In genomic region chr4:134320048-134320447, GRCh38 we compare ENCODE assay signal across 17 cellular contexts.
DNase-seq lines count a peak whose midpoint lies in the region; ATAC-seq and TF ChIP-seq lines count a peak whose summit lies in the region.
"Had no signal": no experiment of that assay in that cellular context is flagged by ENCODE, and none has a peak within 500 bp of the region (broad histone marks: within the 10 kb centered on the region; RNA-seq: fewer than 3 reads in every experiment).

No MANE protein-coding gene starts in this region.

- TF ChIP-seq CTCF in choroid plexus epithelial cell (conservative IDR thresholded peaks at IDR 0.05; ENCODE audit: low read depth, low read length) (no peak), RWPE1 (conservative IDR thresholded peaks at IDR 0.05; ENCODE audit: low read depth) (no peak)

- H3K4me3 ChIP-seq in choroid plexus epithelial cell (ENCODE audit: low read depth, low read length), result no peak overlapping the region
- H3K4me3 ChIP-seq: BLaER1 treated with 17β-estradiol and CSF1 and Interleukin-3, amounts not matched to agents 10 nM and 100 nM; Peyer's patch had no signal

- ATAC-seq in HG03196 (IDR thresholded peaks at IDR 0.05; ENCODE audit: unreplicated experiment), result no peak
- ATAC-seq: T-helper 17 cell had no signal

- POLR2A ChIA-PET in RWPE1 (lab: Yijun Ruan, JAX; ENCODE audit: low non-redundant PET), result no interaction called here

- CTCF ChIA-PET in RWPE1 (lab: Yijun Ruan, JAX), result interaction anchor here (0.6 kb wide), 1 partner anchor 283 kb away, joined by 4 read pairs; no protein-coding TSS in a partner anchor

- no peak overlapping the region for H3K27ac ChIP-seq in RWPE1
- H3K27ac ChIP-seq: 22Rv1; BLaER1 treated with 17β-estradiol and CSF1 and Interleukin-3, amounts not matched to agents 10 nM and 100 nM; Peyer's patch had no signal

- DNase-seq in DMS153 (lab: John Stamatoyannopoulos, UW) (peak; percentile 23), DMS153 treated with DMSO at 0.1 percent for 48 hours (lab: John Stamatoyannopoulos, UW; ENCODE audit: unreplicated experiment) (no peak), RKO (ENCODE audit: low spot score) (peak; percentile 38), choroid plexus epithelial cell (ENCODE audit: low read depth) (peak; percentile 0), DMS79 (lab: John Stamatoyannopoulos, UW) (no peak), RWPE1 (ENCODE audit: low spot score) (no peak)
- no peak for DNase-seq in NK-92 treated with Interleukin-12 subunit alpha and Interleukin-12 subunit beta, amount 100 ng/mL, for 24 hours (lab: John Stamatoyannopoulos, UW)
- DNase-seq: GOT3, MV-4-11, NCI-H2081 treated with DMSO at 0.1 percent for 48 hours, NCI-H446, Peyer's patch, SHP77 treated with DMSO at 0.1 percent for 48 hours, T-helper 17 cell had no signal

Comparison
In these comparisons a context has a peak if more than half of its experiments do, and no peak if none do; other contexts are left out.
1. DNase-seq: peak in DMS153 (single experiment), RKO (single experiment) and choroid plexus epithelial cell (single experiment); none in DMS153 treated with DMSO at 0.1 percent for 48 hours (single experiment), DMS79 (single experiment), RWPE1 (single experiment) and NK-92 treated with Interleukin-12 subunit alpha and Interleukin-12 subunit beta, amount 100 ng/mL, for 24 hours (single experiment).